In the genomic region with DNA sequence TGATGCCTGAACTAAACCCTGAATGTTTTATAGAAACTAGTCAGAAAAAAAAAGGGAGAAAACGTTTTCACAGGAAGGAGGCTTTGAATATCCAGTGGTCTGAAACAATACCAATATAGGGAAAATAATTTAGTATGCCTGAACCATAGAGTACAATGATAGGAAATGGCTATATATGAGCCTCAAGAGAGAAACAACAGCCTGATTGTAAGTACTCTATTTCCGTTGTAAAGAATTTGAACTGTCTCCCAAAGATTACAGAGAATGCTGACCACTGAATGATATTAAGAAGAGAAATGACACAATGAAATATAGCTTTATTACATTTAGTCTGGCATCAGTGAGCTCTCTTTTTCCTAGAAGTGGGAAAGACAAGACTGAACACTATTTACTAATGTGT, we compare ENCODE assay signal across 26 cellular contexts. TPM values are rescaled to one million over a fixed set of nuclear protein-coding genes. Genes with fewer than 3 reads are reported as not detected.
DNase-seq lines count a peak whose midpoint lies in the region; ATAC-seq and TF ChIP-seq lines count a peak whose summit lies in the region.
"Had no signal": no experiment of that assay in that cellular context is flagged by ENCODE, and none has a peak within 500 bp of the region (broad histone marks: within the 10 kb centered on the region; RNA-seq: fewer than 3 reads in every experiment).

No MANE protein-coding gene starts in this region.

- H3K4me3 Mint-ChIP-seq in endothelial cell (ENCODE audit: unreplicated experiment) = no peak overlapping the region
- H3K4me3 Mint-ChIP-seq in activated naive CD8-positive, alpha-beta T cell treated with anti-CD3 and anti-CD28 coated beads, Interleukin-2, amount 50 U/mL, for 24 hours = no peak overlapping the region
- H3K4me3 Mint-ChIP-seq: CD14-positive monocyte; CD4-positive, alpha-beta T cell; CD8-positive, alpha-beta memory T cell had no signal

- no peaks in the 10 kb centered on the region for H3K9me3 Mint-ChIP-seq in endothelial cell (ENCODE audit: unreplicated experiment)
- no peaks in the 10 kb centered on the region for H3K9me3 Mint-ChIP-seq in activated naive CD8-positive, alpha-beta T cell treated with anti-CD3 and anti-CD28 coated beads, Interleukin-2, amount 50 U/mL, for 24 hours
- H3K9me3 Mint-ChIP-seq: CD4-positive, alpha-beta T cell; CD8-positive, alpha-beta memory T cell had no signal

- no peaks in the 10 kb centered on the region for H3K36me3 ChIP-seq in gastroesophageal sphincter
- H3K36me3 ChIP-seq in adrenal gland (replicated peaks in 1 of 2) = no peaks in the 10 kb centered on the region
- H3K36me3 ChIP-seq: BE2C; BLaER1 treated with 17β-estradiol and CSF1 and Interleukin-3, amounts not matched to agents 10 nM and 100 nM had no signal

- DNase-seq in COLO829 (ENCODE audit: low spot score) (peak; percentile 82), SK-MEL-5 (ENCODE audit: low read depth, low spot score) (peak; percentile 54), endothelial cell (ENCODE audit: low spot score) (no peak), foreskin melanocyte (peak; percentile 74), adrenal gland (no peak)
- DNase-seq in activated naive CD8-positive, alpha-beta T cell treated with anti-CD3 and anti-CD28 coated beads, Interleukin-2, amount 50 U/mL, for 24 hours = no peak
- no peak for DNase-seq in stimulated activated CD4-positive, alpha-beta T cell treated with anti-CD3 and anti-CD28 coated beads, Interleukin-2, amount 100 ng/mL, for 24 hours
- DNase-seq: 8988T; ACHN; AML-193; BE2C; Calu3; CD4-positive, alpha-beta T cell; CD8-positive, alpha-beta memory T cell; COR-L47; DMS53; DMS79 treated with DMSO at 0.1 percent for 48 hours; GF-D8; GOT3; H7; HCEC 1CT had no signal

- intact Hi-C loops in adrenal gland (cut with DNase I) = no loop called here

- in situ Hi-C loops in SK-MEL-5 (cut with HindIII; ENCODE audit: low pct_unique_long_range_greater_than_20kb, low sequenced_read_pairs) = no loop called here

- H3K4me1 ChIP-seq in gastroesophageal sphincter (no peaks in the 10 kb centered on the region), adrenal gland (replicated peaks in 1 of 2) (peaks cover 0 to 5% of the 10 kb centered on the region in 2 donors)
- H3K4me1 ChIP-seq: BE2C had no signal

- TF ChIP-seq POLR2A in gastroesophageal sphincter (IDR thresholded peaks at IDR 0.05) = no peak
- no peak for TF ChIP-seq POLR2A in adrenal gland (IDR thresholded peaks at IDR 0.05)

- TF ChIP-seq CTCF in endothelial cell (IDR thresholded peaks at IDR 0.05; ENCODE audit: unreplicated experiment) = no peak
- no peak for TF ChIP-seq CTCF in gastroesophageal sphincter (IDR thresholded peaks at IDR 0.05)
- TF ChIP-seq CTCF in adrenal gland (IDR thresholded peaks at IDR 0.05) = no peak

- H3K27ac ChIP-seq in gastroesophageal sphincter = no peak overlapping the region
- no peak overlapping the region for H3K27ac ChIP-seq in adrenal gland
- H3K27ac ChIP-seq: A549; BLaER1 treated with 17β-estradiol and CSF1 and Interleukin-3, amounts not matched to agents 10 nM and 100 nM had no signal

- no peak for ATAC-seq in activated naive CD8-positive, alpha-beta T cell treated with anti-CD3 and anti-CD28 coated beads, Interleukin-2, amount 50 U/mL, for 24 hours
- no peak for ATAC-seq in gastroesophageal sphincter
- ATAC-seq: A549 had no signal

- peaks cover 2% of the 10 kb centered on the region for H3K27me3 Mint-ChIP-seq in endothelial cell (ENCODE audit: unreplicated experiment)
- peaks cover 4% of the 10 kb centered on the region for H3K27me3 Mint-ChIP-seq in activated naive CD8-positive, alpha-beta T cell treated with anti-CD3 and anti-CD28 coated beads, Interleukin-2, amount 50 U/mL, for 24 hours

- no peaks in the 10 kb centered on the region for H3K36me3 Mint-ChIP-seq in endothelial cell (ENCODE audit: low read depth, unreplicated experiment)
- H3K36me3 Mint-ChIP-seq in activated naive CD8-positive, alpha-beta T cell treated with anti-CD3 and anti-CD28 coated beads, Interleukin-2, amount 50 U/mL, for 24 hours (ENCODE audit: low read depth) = no peaks in the 10 kb centered on the region
- H3K36me3 Mint-ChIP-seq: CD14-positive monocyte; CD8-positive, alpha-beta memory T cell had no signal

- no peak for TF ChIP-seq EP300 in gastroesophageal sphincter (IDR thresholded peaks at IDR 0.05)

- peaks cover 38% of the 10 kb centered on the region for H3K4me1 Mint-ChIP-seq in endothelial cell (ENCODE audit: unreplicated experiment)
- H3K4me1 Mint-ChIP-seq in activated naive CD8-positive, alpha-beta T cell treated with anti-CD3 and anti-CD28 coated beads, Interleukin-2, amount 50 U/mL, for 24 hours = peaks cover 4% of the 10 kb centered on the region

- peak overlapping the region; percentile 98 for H3K27ac Mint-ChIP-seq in endothelial cell (ENCODE audit: unreplicated experiment)
- H3K27ac Mint-ChIP-seq in activated naive CD8-positive, alpha-beta T cell treated with anti-CD3 and anti-CD28 coated beads, Interleukin-2, amount 50 U/mL, for 24 hours = no peak overlapping the region
- H3K27ac Mint-ChIP-seq: CD14-positive monocyte; CD4-positive, alpha-beta T cell had no signal

- H3K27me3 ChIP-seq in gastroesophageal sphincter (no peaks in the 10 kb centered on the region), adrenal gland (no peaks in the 10 kb centered on the region)
- H3K27me3 ChIP-seq: BLaER1 treated with 17β-estradiol and CSF1 and Interleukin-3, amounts not matched to agents 10 nM and 100 nM had no signal

- H3K4me3 ChIP-seq in gastroesophageal sphincter = no peak overlapping the region
- H3K4me3 ChIP-seq in adrenal gland = no peak overlapping the region
- H3K4me3 ChIP-seq: A549; BLaER1 treated with 17β-estradiol and CSF1 and Interleukin-3, amounts not matched to agents 10 nM and 100 nM had no signal

- H3K9me3 ChIP-seq in gastroesophageal sphincter (no peaks in the 10 kb centered on the region), adrenal gland (replicated peaks in 1 of 3) (no peaks in the 10 kb centered on the region)
- H3K9me3 ChIP-seq: A549, BE2C had no signal

- 10 to 71% methylated on average over 1 to 2 of the region's 2 CpGs for WGBS in gastroesophageal sphincter (ENCODE audit: low coverage in 1 of 2), 2 donors
- WGBS in adrenal gland, 4 donors = 16 to 29% (median 23%) methylated on average over 2 of the region's 2 CpGs

RNA-seq across cellular contexts. Expression of gene GABARAPL1, which starts 5.5 kb away (rescaled TPM):
- total RNA-seq in SK-MEL-5 (2014; rRNA removed; shearing (Covaris generic)) = 57.2 and 63.2 TPM in 2 replicates
- polyA plus RNA-seq in SK-MEL-5 (2015; cell fraction: cytosol; rRNA removed) = 84.6 and 89.4 TPM in 2 replicates
- polyA plus RNA-seq in SK-MEL-5 (2015; cell fraction: nucleus; rRNA removed) = 216 and 240 TPM in 2 replicates
- 133 TPM for total RNA-seq in endothelial cell (ENCODE audit: unreplicated experiment)
- 100 to 1,000 TPM; 122 to 269 (median 193) TPM for total RNA-seq in gastroesophageal sphincter
- 100 to 1,000 TPM in 3 of 8 donors, 10 to 100 TPM in 5; 71.6 to 146 (median 89.4) TPM for total RNA-seq in adrenal gland
- polyA plus RNA-seq in adrenal gland = 100 to 1,000 TPM in 1 of 3 donors, 10 to 100 TPM in 2; 58.2 to 224 (median 58.9) TPM

RNA-seq across cellular contexts. Expression of gene TMEM52B, which starts 28.3 kb away (rescaled TPM):
- 0.08 TPM in 1 of 2 replicates, not detected in the other for total RNA-seq in SK-MEL-5 (2014; rRNA removed; shearing (Covaris generic))
- not detected in 2 replicates for polyA plus RNA-seq in SK-MEL-5 (2015; cell fraction: cytosol; rRNA removed)
- polyA plus RNA-seq in SK-MEL-5 (2015; cell fraction: nucleus; rRNA removed) = not detected in 2 replicates
- total RNA-seq in endothelial cell (ENCODE audit: unreplicated experiment) (not detected), gastroesophageal sphincter (1 to 10 TPM in 1 of 4 donors, not detected in 3; 1.2 TPM), adrenal gland (1 to 10 TPM in 1 of 8 donors, under 1 TPM in 5, not detected in 2; 0.07 to 2.3 (median 0.34) TPM)
- under 1 TPM; 0.07 to 0.56 (median 0.37) TPM for polyA plus RNA-seq in adrenal gland
- total RNA-seq: Calu3; CD4-positive, alpha-beta T cell; CD8-positive, alpha-beta memory T cell; G401; H7 had no signal
- polyA plus RNA-seq: CD8-positive, alpha-beta memory T cell had no signal

RNA-seq across cellular contexts. Expression of gene OLR1, which starts 35.2 kb away (rescaled TPM):
- not detected in 2 replicates for total RNA-seq in SK-MEL-5 (2014; rRNA removed; shearing (Covaris generic))
- polyA plus RNA-seq in SK-MEL-5 (2015; cell fraction: cytosol; rRNA removed) = not detected in 2 replicates
- polyA plus RNA-seq in SK-MEL-5 (2015; cell fraction: nucleus; rRNA removed) = not detected in 2 replicates
- total RNA-seq in endothelial cell (ENCODE audit: unreplicated experiment) = not detected
- total RNA-seq in gastroesophageal sphincter = 1 to 10 TPM in 2 of 4 donors, under 1 TPM in 1, not detected in 1; 0.39 to 6.5 (median 5.5) TPM
- 1 to 10 TPM in 2 of 8 donors, under 1 TPM in 5, not detected in 1; 0.35 to 1.8 (median 0.68) TPM for total RNA-seq in adrenal gland
- polyA plus RNA-seq in adrenal gland = 1 to 10 TPM in 2 of 3 donors, under 1 TPM in 1; 0.37 to 2.2 (median 1.9) TPM
- total RNA-seq: Calu3; CD4-positive, alpha-beta T cell; H7 had no signal
- polyA plus RNA-seq: CD8-positive, alpha-beta memory T cell had no signal

Comparison
In these comparisons a context has a peak if more than half of its experiments do, and no peak if none do; other contexts are left out.
1. DNase-seq: peak in COLO829 (single experiment), SK-MEL-5 (single experiment) and foreskin melanocyte (single experiment); none in endothelial cell (single experiment), activated naive CD8-positive, alpha-beta T cell treated with anti-CD3 and anti-CD28 coated beads, Interleukin-2, amount 50 U/mL, for 24 hours (single experiment), adrenal gland (0 of 7) and stimulated activated CD4-positive, alpha-beta T cell treated with anti-CD3 and anti-CD28 coated beads, Interleukin-2, amount 100 ng/mL, for 24 hours (0 of 2).